Comparison of ENCODE assay signal across 11 cellular contexts in the genomic region with DNA sequence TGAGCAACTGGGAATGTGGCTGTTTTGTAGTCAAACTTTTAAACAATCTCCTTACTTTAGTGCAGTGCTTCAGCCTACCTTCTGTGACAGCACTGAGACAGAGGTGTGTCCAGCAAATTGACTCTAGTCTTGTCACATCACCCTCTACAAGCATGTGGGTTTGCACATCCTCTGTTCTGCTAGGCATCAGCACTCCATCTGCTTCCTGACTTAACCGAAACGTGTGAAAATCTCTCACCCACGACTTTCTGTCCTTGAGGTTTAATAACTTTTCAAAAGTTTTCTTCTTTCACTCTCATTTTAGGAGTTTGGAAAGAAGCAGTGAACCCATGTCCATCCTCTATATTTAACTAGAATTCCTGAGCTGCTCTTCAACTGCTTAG. TPM values are rescaled to one million over a fixed set of nuclear protein-coding genes. Genes with fewer than 3 reads are reported as not detected.
A peak's percentile ranks its signal among the peaks of the same experiment; 100 is the strongest.
DNase-seq lines count a peak whose midpoint lies in the region; ATAC-seq and TF ChIP-seq lines count a peak whose summit lies in the region.
"Had no signal": no experiment of that assay in that cellular context is flagged by ENCODE, and none has a peak within 500 bp of the region (broad histone marks: within the 10 kb centered on the region; RNA-seq: fewer than 3 reads in every experiment).

No MANE protein-coding gene starts in this region.

- intact Hi-C loops in lower leg skin (cut with DNase I; ENCODE audit: low total_unique reads): no loop called here

- no peak overlapping the region for H3K4me3 ChIP-seq in lower leg skin (ENCODE audit: low read depth, poor library complexity, severe bottlenecking)
- H3K4me3 ChIP-seq: pancreas, SK-N-MC had no signal

- 51 to 78% methylated on average over 3 of the region's 3 CpGs for WGBS in lower leg skin, 2 donors

- TF ChIP-seq POLR2A in lower leg skin (IDR thresholded peaks at IDR 0.05): no peak

- peak; percentile 99 for ATAC-seq in HG02623 (IDR thresholded peaks at IDR 0.05; ENCODE audit: unreplicated experiment)
- peak; percentile 94 for ATAC-seq in HG03521 (IDR thresholded peaks at IDR 0.05; ENCODE audit: unreplicated experiment)
- no peak for ATAC-seq in SK-N-SH treated with all-trans-retinoic acid at 6 μM for 48 hours
- ATAC-seq: pancreas had no signal

- peak; percentile 5 for DNase-seq in stimulated activated CD4-positive, alpha-beta T cell treated with anti-CD3 and anti-CD28 coated beads, Interleukin-15, amount 100 ng/mL, for 24 hours
- DNase-seq in stimulated activated CD4-positive, alpha-beta T cell treated with anti-CD3 and anti-CD28 coated beads, Interleukin-2, amount 100 ng/mL, for 48 hours: no peak
- DNase-seq in DMS114 treated with DMSO at 0.1 percent for 48 hours (lab: John Stamatoyannopoulos, UW; ENCODE audit: unreplicated experiment) (no peak), lower leg skin (ENCODE audit: low spot score in 2 of 2) (no peak), AML-193 (lab: John Stamatoyannopoulos, UW) (no peak)
- DNase-seq: NCI-H1048, pancreas had no signal

- TF ChIP-seq CTCF in lower leg skin (IDR thresholded peaks at IDR 0.05): no peak

TF ChIP-seq in SK-N-SH treated with all-trans-retinoic acid at 6 μM for 48 hours, 23 proteins besides CTCF, POLR2A, EP300 and RAD21:
- no peak for TF ChIP-seq RARB (CRISPR knock-in tag; IDR thresholded peaks at IDR 0.05)
- TF ChIP-seq, protein P1, sequence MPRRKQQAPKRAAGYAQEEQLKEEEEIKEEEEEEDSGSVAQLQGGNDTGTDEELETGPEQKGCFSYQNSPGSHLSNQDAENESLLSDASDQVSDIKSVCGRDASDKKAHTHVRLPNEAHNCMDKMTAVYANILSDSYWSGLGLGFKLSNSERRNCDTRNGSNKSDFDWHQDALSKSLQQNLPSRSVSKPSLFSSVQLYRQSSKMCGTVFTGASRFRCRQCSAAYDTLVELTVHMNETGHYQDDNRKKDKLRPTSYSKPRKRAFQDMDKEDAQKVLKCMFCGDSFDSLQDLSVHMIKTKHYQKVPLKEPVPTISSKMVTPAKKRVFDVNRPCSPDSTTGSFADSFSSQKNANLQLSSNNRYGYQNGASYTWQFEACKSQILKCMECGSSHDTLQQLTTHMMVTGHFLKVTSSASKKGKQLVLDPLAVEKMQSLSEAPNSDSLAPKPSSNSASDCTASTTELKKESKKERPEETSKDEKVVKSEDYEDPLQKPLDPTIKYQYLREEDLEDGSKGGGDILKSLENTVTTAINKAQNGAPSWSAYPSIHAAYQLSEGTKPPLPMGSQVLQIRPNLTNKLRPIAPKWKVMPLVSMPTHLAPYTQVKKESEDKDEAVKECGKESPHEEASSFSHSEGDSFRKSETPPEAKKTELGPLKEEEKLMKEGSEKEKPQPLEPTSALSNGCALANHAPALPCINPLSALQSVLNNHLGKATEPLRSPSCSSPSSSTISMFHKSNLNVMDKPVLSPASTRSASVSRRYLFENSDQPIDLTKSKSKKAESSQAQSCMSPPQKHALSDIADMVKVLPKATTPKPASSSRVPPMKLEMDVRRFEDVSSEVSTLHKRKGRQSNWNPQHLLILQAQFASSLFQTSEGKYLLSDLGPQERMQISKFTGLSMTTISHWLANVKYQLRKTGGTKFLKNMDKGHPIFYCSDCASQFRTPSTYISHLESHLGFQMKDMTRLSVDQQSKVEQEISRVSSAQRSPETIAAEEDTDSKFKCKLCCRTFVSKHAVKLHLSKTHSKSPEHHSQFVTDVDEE (CRISPR knock-in tag; IDR thresholded peaks at IDR 0.05): no peak
- no peak for TF ChIP-seq BACH2 (CRISPR knock-in tag; IDR thresholded peaks at IDR 0.05; ENCODE audit: borderline replicate concordance)
- no peak for TF ChIP-seq OSR1 (CRISPR knock-in tag; IDR thresholded peaks at IDR 0.05)
- TF ChIP-seq, protein P2, sequence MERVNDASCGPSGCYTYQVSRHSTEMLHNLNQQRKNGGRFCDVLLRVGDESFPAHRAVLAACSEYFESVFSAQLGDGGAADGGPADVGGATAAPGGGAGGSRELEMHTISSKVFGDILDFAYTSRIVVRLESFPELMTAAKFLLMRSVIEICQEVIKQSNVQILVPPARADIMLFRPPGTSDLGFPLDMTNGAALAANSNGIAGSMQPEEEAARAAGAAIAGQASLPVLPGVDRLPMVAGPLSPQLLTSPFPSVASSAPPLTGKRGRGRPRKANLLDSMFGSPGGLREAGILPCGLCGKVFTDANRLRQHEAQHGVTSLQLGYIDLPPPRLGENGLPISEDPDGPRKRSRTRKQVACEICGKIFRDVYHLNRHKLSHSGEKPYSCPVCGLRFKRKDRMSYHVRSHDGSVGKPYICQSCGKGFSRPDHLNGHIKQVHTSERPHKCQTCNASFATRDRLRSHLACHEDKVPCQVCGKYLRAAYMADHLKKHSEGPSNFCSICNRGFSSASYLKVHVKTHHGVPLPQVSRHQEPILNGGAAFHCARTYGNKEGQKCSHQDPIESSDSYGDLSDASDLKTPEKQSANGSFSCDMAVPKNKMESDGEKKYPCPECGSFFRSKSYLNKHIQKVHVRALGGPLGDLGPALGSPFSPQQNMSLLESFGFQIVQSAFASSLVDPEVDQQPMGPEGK (CRISPR knock-in tag; IDR thresholded peaks at IDR 0.05; ENCODE audit: borderline replicate concordance): no peak
- TF ChIP-seq, protein P3, sequence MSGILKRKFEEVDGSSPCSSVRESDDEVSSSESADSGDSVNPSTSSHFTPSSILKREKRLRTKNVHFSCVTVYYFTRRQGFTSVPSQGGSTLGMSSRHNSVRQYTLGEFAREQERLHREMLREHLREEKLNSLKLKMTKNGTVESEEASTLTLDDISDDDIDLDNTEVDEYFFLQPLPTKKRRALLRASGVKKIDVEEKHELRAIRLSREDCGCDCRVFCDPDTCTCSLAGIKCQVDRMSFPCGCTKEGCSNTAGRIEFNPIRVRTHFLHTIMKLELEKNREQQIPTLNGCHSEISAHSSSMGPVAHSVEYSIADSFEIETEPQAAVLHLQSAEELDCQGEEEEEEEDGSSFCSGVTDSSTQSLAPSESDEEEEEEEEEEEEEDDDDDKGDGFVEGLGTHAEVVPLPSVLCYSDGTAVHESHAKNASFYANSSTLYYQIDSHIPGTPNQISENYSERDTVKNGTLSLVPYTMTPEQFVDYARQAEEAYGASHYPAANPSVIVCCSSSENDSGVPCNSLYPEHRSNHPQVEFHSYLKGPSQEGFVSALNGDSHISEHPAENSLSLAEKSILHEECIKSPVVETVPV (CRISPR knock-in tag; IDR thresholded peaks at IDR 0.05): no peak
- TF ChIP-seq ESRRG (CRISPR knock-in tag; IDR thresholded peaks at IDR 0.05): no peak

RNA-seq across cellular contexts. Expression of a gene that starts 42.6 kb away (rescaled TPM):
- total RNA-seq in lower leg skin: not detected

RNA-seq across cellular contexts. Expression of a gene that starts 50.1 kb away (rescaled TPM):
- 1 to 10 TPM; 1.3 to 2.1 (median 1.6) TPM for total RNA-seq in lower leg skin
